In the genomic region with DNA sequence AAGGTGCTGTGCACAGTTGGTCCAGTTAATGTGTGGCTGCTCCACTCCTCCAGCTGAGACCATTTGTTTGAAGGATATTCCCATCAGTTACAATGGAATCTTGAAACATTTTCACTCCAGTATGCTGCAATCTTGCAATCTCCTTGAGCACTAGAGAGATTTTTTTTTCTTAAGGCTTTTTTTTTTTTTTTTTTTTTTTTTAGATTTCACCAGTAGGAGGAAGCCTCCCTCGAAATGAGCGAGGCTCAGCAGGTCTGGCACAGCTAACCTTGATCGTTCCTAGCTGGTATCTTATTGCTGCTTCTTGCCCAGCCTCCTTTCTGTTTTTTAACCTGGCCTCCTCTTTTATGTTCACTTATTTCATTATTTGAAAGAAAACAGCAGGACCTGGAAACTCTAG, we compare ENCODE assay signal across 1 cellular context.
TF ChIP-seq lines count a peak whose summit lies in the region.

No MANE protein-coding gene starts in this region.

TF ChIP-seq in HCT116, 20 proteins besides CTCF, POLR2A, EP300 and RAD21 (continued from another document):
- TF ChIP-seq, protein P1, sequence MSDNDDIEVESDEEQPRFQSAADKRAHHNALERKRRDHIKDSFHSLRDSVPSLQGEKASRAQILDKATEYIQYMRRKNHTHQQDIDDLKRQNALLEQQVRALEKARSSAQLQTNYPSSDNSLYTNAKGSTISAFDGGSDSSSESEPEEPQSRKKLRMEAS (IDR thresholded peaks at IDR 0.05) = no peak
- TF ChIP-seq, protein P2, sequence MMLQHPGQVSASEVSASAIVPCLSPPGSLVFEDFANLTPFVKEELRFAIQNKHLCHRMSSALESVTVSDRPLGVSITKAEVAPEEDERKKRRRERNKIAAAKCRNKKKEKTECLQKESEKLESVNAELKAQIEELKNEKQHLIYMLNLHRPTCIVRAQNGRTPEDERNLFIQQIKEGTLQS (IDR thresholded peaks at IDR 0.05) = no peak
- no peak for TF ChIP-seq TCF7L2 (IDR thresholded peaks at IDR 0.05; ENCODE audit: borderline replicate concordance, extremely low read depth, insufficient read depth, insufficient read length)
- TF ChIP-seq ELF1 (IDR thresholded peaks at IDR 0.05; ENCODE audit: borderline replicate concordance, low read depth) = no peak
- no peak for TF ChIP-seq EZH2phosphoT487 (IDR thresholded peaks at IDR 0.05; ENCODE audit: borderline replicate concordance)
- no peak for TF ChIP-seq SP1 (IDR thresholded peaks at IDR 0.05; ENCODE audit: low read depth)
- no peak for TF ChIP-seq JUND (IDR thresholded peaks at IDR 0.05)
- TF ChIP-seq FOSL1 (IDR thresholded peaks at IDR 0.05; ENCODE audit: low read depth) = no peak
- TF ChIP-seq POLR2AphosphoS5 (IDR thresholded peaks at IDR 0.05; ENCODE audit: low read depth, low read length) = no peak
- no peak for TF ChIP-seq YY1 (IDR thresholded peaks at IDR 0.05; ENCODE audit: extremely low read depth, insufficient replicate concordance, low read depth, low read length)
- TF ChIP-seq ZNF274 (IDR thresholded peaks at IDR 0.05; ENCODE audit: low read depth, low read length) = no peak
TF ChIP-seq in HCT116: peak in this region for 0.
